Comparison of ENCODE assay signal across 8 cellular contexts in the genomic region with DNA sequence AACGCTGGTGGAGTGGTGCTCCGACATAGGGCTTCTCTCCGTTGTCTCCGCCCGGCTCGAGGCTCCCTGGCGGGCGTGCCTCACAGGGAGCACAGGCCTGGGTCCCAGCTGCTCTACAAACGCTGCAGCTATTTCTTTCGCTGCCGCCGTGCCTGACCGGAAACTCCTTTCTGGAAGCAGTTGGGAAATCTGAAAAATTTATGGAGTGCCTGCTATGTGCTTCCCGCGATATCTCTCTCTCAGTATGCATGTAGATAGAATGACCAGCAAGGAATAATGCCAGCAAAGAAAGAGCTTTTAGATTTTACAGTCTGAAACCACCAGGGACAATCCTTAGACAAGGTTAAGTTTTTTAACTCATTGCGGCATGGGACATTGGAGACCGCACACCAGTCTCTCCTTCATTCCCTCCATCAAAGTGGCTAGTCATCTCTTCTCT. TPM values are rescaled to one million over a fixed set of nuclear protein-coding genes. Genes with fewer than 3 reads are reported as not detected.
A peak's percentile ranks its signal among the peaks of the same experiment; 100 is the strongest.
DNase-seq lines count a peak whose midpoint lies in the region; ATAC-seq and TF ChIP-seq lines count a peak whose summit lies in the region.

No MANE protein-coding gene starts in this region.

- H3K9me3 ChIP-seq in heart left ventricle, result no peaks in the 10 kb centered on the region
- no peaks in the 10 kb centered on the region for H3K9me3 ChIP-seq in RWPE2 (ENCODE audit: severe bottlenecking)
- H3K9me3 ChIP-seq in fibroblast of lung (ENCODE audit: control insufficient read depth, insufficient read depth, low read depth, low read length), result no peaks in the 10 kb centered on the region

- H3K4me3 ChIP-seq in heart left ventricle, result peak overlapping the region; percentile 0 to 99 (median 66)
- peak overlapping the region; percentile 52 for H3K4me3 ChIP-seq in RWPE2 (ENCODE audit: severe bottlenecking)
- H3K4me3 ChIP-seq in fibroblast of lung (replicated peaks in 1 of 4; ENCODE audit: control extremely low read depth in 1 of 4, insufficient read depth in 1 of 4, low read depth in 3 of 4, low read length in 4 of 4), result peak overlapping the region; percentile 59 to 74 (median 67)

- no peaks in the 10 kb centered on the region for H3K27me3 ChIP-seq in heart left ventricle
- H3K27me3 ChIP-seq in RWPE2 (ENCODE audit: insufficient read depth, poor library complexity, severe bottlenecking), result no peaks in the 10 kb centered on the region
- H3K27me3 ChIP-seq in fibroblast of lung (ENCODE audit: control insufficient read depth, insufficient read depth, low read length), result no peaks in the 10 kb centered on the region

- H3K79me2 ChIP-seq in fibroblast of lung (ENCODE audit: control insufficient read depth, insufficient read depth, low read length), result peaks cover 22% of the 10 kb centered on the region

- ATAC-seq in heart left ventricle, result peak in 1 of 4 donors; percentile 1
- ATAC-seq in left cardiac atrium, result no peak
- no peak for ATAC-seq in RWPE2 (ENCODE audit: low read depth)
- no peak for ATAC-seq in esophagus mucosa

- 2 to 4% (median 3%) methylated on average over 12 to 17 of the region's 17 CpGs for WGBS in heart left ventricle, 4 donors

- TF ChIP-seq CTCF in heart left ventricle (IDR thresholded peaks at IDR 0.05) (no peak), RWPE2 (IDR thresholded peaks at IDR 0.05; ENCODE audit: poor library complexity, severe bottlenecking) (no peak), fibroblast of lung (conservative IDR thresholded peaks at IDR 0.05 in 1 of 2, IDR thresholded peaks at IDR 0.05 in 1 of 2; ENCODE audit: low read depth in 1 of 2, low read length in 2 of 2) (no peak)

- peak; percentile 58 to 81 for TF ChIP-seq POLR2A in heart left ventricle (IDR thresholded peaks at IDR 0.05)

- H4K20me1 ChIP-seq in fibroblast of lung (ENCODE audit: control insufficient read depth, extremely low read depth, insufficient read depth, low read length), result no peaks in the 10 kb centered on the region

- H2AFZ ChIP-seq in fibroblast of lung (ENCODE audit: low read length), result peak overlapping the region; percentile 92

- peak overlapping the region; percentile 58 for H3K9ac ChIP-seq in fibroblast of lung (ENCODE audit: insufficient read depth, low read length)

- H3K4me2 ChIP-seq in fibroblast of lung (ENCODE audit: extremely low read depth, insufficient read depth, low read length), result peak overlapping the region; percentile 92

- H3K27ac ChIP-seq in heart left ventricle (peak overlapping the region; percentile 14 to 93 (median 86)), RWPE2 (ENCODE audit: poor library complexity, severe bottlenecking) (peak overlapping the region; percentile 73), fibroblast of lung (ENCODE audit: insufficient read depth, low read length) (peak overlapping the region; percentile 71)

- intact Hi-C loops in heart left ventricle (cut with DNase I), result loop anchor here in 8 of 10 donors (2.0 to 10.0 kb wide), 10 partner anchors 61 to 1202 kb away; a partner anchor contains a TSS
- intact Hi-C loops in left cardiac atrium (cut with DNase I), result loop anchor here in 1 of 2 donors (5.0 kb wide), 1 partner anchor 849 kb away; a partner anchor contains a TSS

- H3K36me3 ChIP-seq in heart left ventricle (peaks cover 0 to 15% (median 6%) of the 10 kb centered on the region in 9 donors), RWPE2 (ENCODE audit: low read depth) (peaks cover 6% of the 10 kb centered on the region; the same call in 1 of the 2 replicates), fibroblast of lung (ENCODE audit: control insufficient read depth, insufficient read depth, low read length) (peaks cover 2% of the 10 kb centered on the region)

- DNase-seq in heart left ventricle (no peak), left cardiac atrium (no peak), RWPE2 (ENCODE audit: low spot score) (no peak), fibroblast of lung (ENCODE audit: low read depth in 2 of 2) (no peak), retina (peak; percentile 91), dermis blood vessel endothelial cell (no peak)
- DNase-seq in stimulated activated CD4-positive, alpha-beta T cell treated with anti-CD3 and anti-CD28 coated beads, Interleukin-4, amount 100 ng/mL, for 24 hours, result no peak

- H3K4me1 ChIP-seq in heart left ventricle (peaks cover 0 to 45% (median 28%) of the 10 kb centered on the region in 12 donors), RWPE2 (ENCODE audit: insufficient read depth, poor library complexity, severe bottlenecking) (peaks cover 8% of the 10 kb centered on the region), fibroblast of lung (ENCODE audit: control insufficient read depth, extremely low read depth, insufficient read depth, low read length) (peaks cover 3% of the 10 kb centered on the region)

RNA-seq across cellular contexts. Expression of a gene that starts 0.8 kb away (rescaled TPM):
- 10 to 100 TPM in 6 of 9 donors, 1 to 10 TPM in 3; 7.6 to 14.7 (median 10.9) TPM for total RNA-seq in heart left ventricle
- 10 to 100 TPM in 1 of 2 donors, 1 to 10 TPM in 1; 5.3 to 10.4 TPM for polyA plus RNA-seq in heart left ventricle
- 10 to 100 TPM in 1 of 2 donors, 1 to 10 TPM in 1; 8.9 to 11.6 TPM for total RNA-seq in left cardiac atrium
- 24.4 and 25.9 TPM in 2 replicates for total RNA-seq in fibroblast of lung
- polyA plus RNA-seq in fibroblast of lung, result 30.1 and 38.5 TPM in 2 replicates
- 11.6 and 15.5 TPM in 2 replicates for polyA plus RNA-seq in fibroblast of lung (2012)
- 2.0 and 4.8 TPM in 2 replicates for polyA minus RNA-seq in fibroblast of lung (ENCODE audit: low replicate concordance)
- total RNA-seq in dermis blood vessel endothelial cell, result 20.7 and 28.6 TPM in 2 replicates
- 10.1 TPM for total RNA-seq in esophagus mucosa
